27 cellular contexts compared by ENCODE assay signal in genomic region chr7:113134025-113134424, GRCh38. TPM values are rescaled to one million over a fixed set of nuclear protein-coding genes. Genes with fewer than 3 reads are reported as not detected.
"Had no signal": no experiment of that assay in that cellular context is flagged by ENCODE, and none has a peak within 500 bp of the region (broad histone marks: within the 10 kb centered on the region; RNA-seq: fewer than 3 reads in every experiment).

No MANE protein-coding gene starts in this region.

- H3K27ac ChIP-seq: stomach, suprapubic skin, testis, thoracic aorta, thyroid gland, tibial artery, tibial nerve, transverse colon, upper lobe of left lung, upper lobe of right lung, uterus, vagina had no signal

- H3K27me3 ChIP-seq: stomach, suprapubic skin, testis, thyroid gland, tibial artery, tibial nerve, transverse colon, upper lobe of left lung, upper lobe of right lung, uterus, vagina had no signal

- H3K4me3 ChIP-seq: stomach, suprapubic skin, testis, thoracic aorta, thyroid gland, tibial artery, tibial nerve, transverse colon, upper lobe of left lung, upper lobe of right lung, uterus, vagina had no signal

- H3K36me3 ChIP-seq: stomach, suprapubic skin, thoracic aorta, thyroid gland, tibial artery, tibial nerve, transverse colon, upper lobe of left lung, upper lobe of right lung, uterus, vagina had no signal

- ATAC-seq: stimulated activated effector memory CD8-positive, alpha-beta T cell treated with anti-CD3 and anti-CD28 coated beads, Interleukin-12 subunit alpha, Interleukin-12 subunit beta, amount 100 ng/mL, for 72 hours; stimulated activated memory B cell treated with anti-CD40 and anti-IgM and Interleukin-4, amounts not matched to agents 10 μg/mL and 1 μg/mL and 100 μg/mL, for 72 hours; stimulated activated naive B cell treated with anti-CD40 and anti-IgM and Interleukin-4, amounts not matched to agents 10 μg/mL and 1 μg/mL and 100 μg/mL, for 72 hours; stimulated activated naive CD8-positive, alpha-beta T cell treated with anti-CD3 and anti-CD28 coated beads, Interleukin-15, amount 100 ng/mL, for 72 hours; stimulated activated naive CD8-positive, alpha-beta T cell treated with anti-CD3 and anti-CD28 coated beads, Interleukin-15, Interleukin-2, amounts not matched to agents 100 U/mL and 50 U/mL, for 24 hours; upper lobe of right lung had no signal

- H3K9me3 ChIP-seq: stomach, suprapubic skin, testis, thoracic aorta, thyroid gland, tibial artery, tibial nerve, transverse colon, upper lobe of left lung, upper lobe of right lung, uterus, vagina had no signal

- FAIRE-seq: urothelium cell line had no signal

- H3K4me1 ChIP-seq: stomach, suprapubic skin, testis, thyroid gland, tibial artery, tibial nerve, transverse colon, upper lobe of left lung, upper lobe of right lung, uterus, vagina had no signal

- DNase-seq: stimulated activated CD4-positive, alpha-beta T cell treated with anti-CD3 and anti-CD28 coated beads, Interleukin-2, amount 100 ng/mL, for 48 hours; stimulated activated CD4-positive, alpha-beta T cell treated with anti-CD3 and anti-CD28 coated beads, Interleukin-4, amount 100 ng/mL, for 1 hour; stimulated activated CD4-positive, alpha-beta T cell treated with anti-CD3 and anti-CD28 coated beads, Interleukin-4, amount 100 ng/mL, for 24 hours; stimulated activated CD4-positive, alpha-beta T cell treated with anti-CD3 and anti-CD28 coated beads, Interleukin-4, amount 100 ng/mL, for 4 hours; stimulated activated CD8-positive, alpha-beta memory T cell treated with anti-CD3 and anti-CD28 coated beads, Interleukin-4, amount 100 ng/mL, for 48 hours; stimulated activated naive B cell treated with anti-CD40 and anti-IgM and Interleukin-4, amounts not matched to agents 10 μg/mL and 1 μg/mL and 100 μg/mL, for 72 hours; stimulated activated naive CD4-positive, alpha-beta T cell; stimulated activated naive CD4-positive, alpha-beta T cell treated with Interleukin-2 at 50 U/mL for 16 hours; stimulated activated naive CD8-positive, alpha-beta T cell treated with anti-CD3 and anti-CD28 coated beads, Interleukin-15, amount 100 ng/mL, for 72 hours; stimulated activated naive CD8-positive, alpha-beta T cell treated with anti-CD3 and anti-CD28 coated beads, Interleukin-15, Interleukin-2, amounts not matched to agents 100 U/mL and 50 U/mL, for 24 hours; stomach; substantia nigra; testis; thyroid gland; tibial artery; transverse colon; trophoblast cell; upper lobe of left lung; upper lobe of right lung; uterus had no signal

RNA-seq across cellular contexts. Expression of gene GPR85, which starts 47.4 kb away (rescaled TPM):
- total RNA-seq: vagina had no signal
